In the genomic region with DNA sequence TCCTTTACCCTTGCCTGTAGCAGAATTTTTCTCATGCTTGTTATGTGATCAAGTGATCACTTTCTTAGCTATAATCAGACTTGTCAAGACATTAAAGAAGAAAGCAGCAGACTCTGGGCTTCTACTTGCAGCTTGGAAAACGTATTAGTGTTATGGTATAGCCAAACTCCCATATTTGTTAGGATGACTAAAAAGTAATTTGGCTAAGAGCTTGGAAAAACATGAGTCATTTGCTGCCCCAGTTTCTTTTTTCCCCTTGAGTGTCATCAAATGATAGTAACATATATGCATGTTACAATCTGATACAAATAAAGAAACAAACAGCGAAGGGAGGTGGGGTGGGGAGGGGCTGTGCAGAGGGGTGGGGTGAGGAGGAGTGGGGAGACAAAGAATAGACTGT, we compare ENCODE assay signal across 21 cellular contexts.
DNase-seq lines count a peak whose midpoint lies in the region; ATAC-seq and TF ChIP-seq lines count a peak whose summit lies in the region.
"Had no signal": no experiment of that assay in that cellular context is flagged by ENCODE, and none has a peak within 500 bp of the region (broad histone marks: within the 10 kb centered on the region; RNA-seq: fewer than 3 reads in every experiment).

No MANE protein-coding gene starts in this region.

- H3K36me3 Mint-ChIP-seq in CD4-positive, CD25-positive, alpha-beta regulatory T cell, result peaks cover 35% of the 10 kb centered on the region
- H3K36me3 Mint-ChIP-seq: activated naive CD8-positive, alpha-beta T cell treated with anti-CD3 and anti-CD28 coated beads for 36 hours; memory B cell had no signal

- in situ Hi-C loops in IMR-90 (cut with MboI; ENCODE audit: low sequenced_read_pairs) (no loop called here), astrocyte of the cerebellum (cut with HindIII; ENCODE audit: low sequenced_read_pairs) (no loop called here), transverse colon (cut with MboI; ENCODE audit: low pct_ligation_motif_present in 1 of 4, low pct_unique_long_range_greater_than_20kb in 1 of 4, low sequenced_read_pairs in 3 of 4) (no loop called here)

- H3K9ac ChIP-seq in IMR-90 (ENCODE audit: low read depth, low read length), result no peak overlapping the region

- no peak overlapping the region for H3K4me3 ChIP-seq in CD4-positive, CD25-positive, alpha-beta regulatory T cell (ENCODE audit: low read depth, low read length)
- H3K4me3 ChIP-seq in IMR-90 (ENCODE audit: insufficient read depth, low read depth, low read length) (no peak overlapping the region), astrocyte of the cerebellum (ENCODE audit: low read depth, low read length) (no peak overlapping the region), transverse colon (no peak overlapping the region)
- H3K4me3 ChIP-seq: cardiac muscle cell, thoracic aorta had no signal

- no TSS peak for BruUV-seq in IMR-90 (replicated peaks; lab: Mats Ljungman, UMichigan)

- no peaks in the 10 kb centered on the region for H4K20me1 ChIP-seq in IMR-90 (ENCODE audit: insufficient read depth, low read length)

- peaks cover 45% of the 10 kb centered on the region for H3K36me3 ChIP-seq in CD4-positive, CD25-positive, alpha-beta regulatory T cell (ENCODE audit: control insufficient read depth, insufficient read depth, low read length)
- H3K36me3 ChIP-seq in IMR-90 (ENCODE audit: control insufficient read depth, insufficient read depth, low read length) (no peaks in the 10 kb centered on the region), transverse colon (no peaks in the 10 kb centered on the region)
- H3K36me3 ChIP-seq: cardiac muscle cell, thoracic aorta had no signal

- H2AK9ac ChIP-seq in IMR-90 (replicated peaks; ENCODE audit: low read depth, low read length, poor library complexity), result no peak overlapping the region

- CTCF ChIA-PET in IMR-90 (lab: Yijun Ruan, JAX), result interaction anchor here (0.9 kb wide), 1 partner anchor 27 kb away, joined by 3 read pairs; no protein-coding TSS in a partner anchor

- no peaks in the 10 kb centered on the region for H3K9me3 ChIP-seq in CD4-positive, CD25-positive, alpha-beta regulatory T cell (ENCODE audit: control insufficient read depth in 2 of 2, low read length in 2 of 2)
- no peaks in the 10 kb centered on the region for H3K9me3 ChIP-seq in IMR-90 (ENCODE audit: control insufficient read depth, insufficient read depth, low read length)
- H3K9me3 ChIP-seq in transverse colon, result no peaks in the 10 kb centered on the region
- H3K9me3 ChIP-seq: thoracic aorta had no signal

- TF ChIP-seq EP300 in transverse colon (IDR thresholded peaks at IDR 0.05; ENCODE audit: low read depth), result no peak

- no peak overlapping the region for H2BK120ac ChIP-seq in IMR-90 (ENCODE audit: low read depth, low read length)

- no peak overlapping the region for H2AFZ ChIP-seq in IMR-90 (replicated peaks; ENCODE audit: low read length, poor library complexity)

- no peak overlapping the region for H2BK15ac ChIP-seq in IMR-90 (ENCODE audit: low read depth, low read length)

- no peak overlapping the region for H3K4me3 Mint-ChIP-seq in CD4-positive, CD25-positive, alpha-beta regulatory T cell
- H3K4me3 Mint-ChIP-seq: activated naive CD8-positive, alpha-beta T cell treated with anti-CD3 and anti-CD28 coated beads for 36 hours; activated T-helper 1 cell treated with anti-CD3 and anti-CD28 coated beads, Interleukin-12 subunit alpha, Interleukin-12 subunit beta, Interleukin-2, Interleukin-4 antibody, amounts not matched to agents 30 ng/mL and 10 ng/mL and 1 ng/mL, durations not matched to agents 14 hours and 24 hours and 36 hours; dendritic cell treated with granulocyte-macrophage colony-stimulating factor and Interleukin-4, amounts not matched to agents 40 ng/mL and 50 ng/mL, for 4 days; memory B cell; naive B cell had no signal

- peaks cover 0 to 2% (median 0%) of the 10 kb centered on the region in 7 donors for H3K9me3 Mint-ChIP-seq in CD4-positive, CD25-positive, alpha-beta regulatory T cell
- H3K9me3 Mint-ChIP-seq: activated naive CD8-positive, alpha-beta T cell treated with anti-CD3 and anti-CD28 coated beads for 36 hours; dendritic cell treated with granulocyte-macrophage colony-stimulating factor and Interleukin-4, amounts not matched to agents 40 ng/mL and 50 ng/mL, for 4 days had no signal

- H3K4me2 ChIP-seq in IMR-90 (ENCODE audit: low read depth, low read length), result peak overlapping the region; percentile 40; the same call in 1 of the 2 replicates

- intact Hi-C loops in IMR-90 (cut with micrococcal nuclease) (no loop called here), transverse colon (cut with DNase I; ENCODE audit: low total_unique reads) (no loop called here)

- TF ChIP-seq POLR2A in IMR-90 (IDR thresholded peaks at IDR 0.05; ENCODE audit: low read depth, low read length) (no peak), transverse colon (IDR thresholded peaks at IDR 0.05) (no peak)

- H3K79me1 ChIP-seq in IMR-90 (ENCODE audit: low read depth in 1 of 2, low read length in 2 of 2), result no peaks in the 10 kb centered on the region

- H4K91ac ChIP-seq in IMR-90 (ENCODE audit: insufficient read depth, low read depth, low read length), result no peak overlapping the region

- no peak overlapping the region for H4K5ac ChIP-seq in IMR-90 (ENCODE audit: low read depth, low read length)

- no peaks in the 10 kb centered on the region for H3K9me1 ChIP-seq in IMR-90 (ENCODE audit: insufficient read depth, low read length)

- no peaks in the 10 kb centered on the region for H3K27me3 ChIP-seq in CD4-positive, CD25-positive, alpha-beta regulatory T cell (ENCODE audit: control insufficient read depth, insufficient read depth, low read length)
- no peaks in the 10 kb centered on the region for H3K27me3 ChIP-seq in IMR-90 (ENCODE audit: control insufficient read depth, insufficient read depth, low read length)
- no peaks in the 10 kb centered on the region for H3K27me3 ChIP-seq in transverse colon
- H3K27me3 ChIP-seq: cardiac muscle cell had no signal

- no peak overlapping the region for H3K23ac ChIP-seq in IMR-90 (ENCODE audit: low read depth, low read length)

- no peak overlapping the region for H4K8ac ChIP-seq in IMR-90 (ENCODE audit: low read depth in 2 of 2, low read length in 2 of 2)

- no peak overlapping the region for H2BK5ac ChIP-seq in IMR-90 (ENCODE audit: low read depth, low read length, poor library complexity, severe bottlenecking)

- H2AK5ac ChIP-seq in IMR-90 (ENCODE audit: low read depth, low read length), result no peak overlapping the region

- dilution Hi-C loops in IMR-90 (cut with HindIII; ENCODE audit: low sequenced_read_pairs, unreplicated experiment), result no loop called here

- no peak for DNase-seq in CD4-positive, CD25-positive, alpha-beta regulatory T cell
- DNase-seq in IMR-90 (peak; percentile 78), astrocyte of the cerebellum (ENCODE audit: low read depth) (peak; percentile 5), fibroblast of the conjunctiva (ENCODE audit: low read depth) (peak; percentile 27), transverse colon (no peak), midbrain (lab: John Stamatoyannopoulos, UW) (no peak), NCI-H748 treated with DMSO at 0.1 percent for 48 hours (lab: John Stamatoyannopoulos, UW) (no peak), NCI-H82 (lab: John Stamatoyannopoulos, UW) (no peak)
- DNase-seq: activated CD4-positive, alpha-beta T cell treated with anti-CD3 and anti-CD28 coated beads for 1 hour; activated naive CD8-positive, alpha-beta T cell treated with anti-CD3 and anti-CD28 coated beads for 36 hours; kidney glomerular epithelial cell; naive B cell; NCI-H1417 treated with DMSO at 0.1 percent for 48 hours; NCI-H510A treated with DMSO at 0.1 percent for 48 hours; occipital lobe; SW 1271 had no signal

- no peak overlapping the region for H3K56ac ChIP-seq in IMR-90 (ENCODE audit: extremely low read depth, insufficient read depth, low read length)

- POLR2A ChIA-PET in IMR-90 (lab: Charles Lee; ENCODE audit: unreplicated experiment), result no interaction called here

- peaks cover 9% of the 10 kb centered on the region for H3K4me1 ChIP-seq in CD4-positive, CD25-positive, alpha-beta regulatory T cell (ENCODE audit: control insufficient read depth, insufficient read depth, low read length, poor library complexity, severe bottlenecking)
- H3K4me1 ChIP-seq in IMR-90 (ENCODE audit: control insufficient read depth, insufficient read depth, low read length), result no peaks in the 10 kb centered on the region
- peaks cover 0 to 4% (median 0%) of the 10 kb centered on the region in 4 donors for H3K4me1 ChIP-seq in transverse colon

- H3K14ac ChIP-seq in IMR-90 (replicated peaks; ENCODE audit: low read depth, low read length), result no peak overlapping the region

- H3K18ac ChIP-seq in IMR-90 (ENCODE audit: low read depth, low read length), result no peak overlapping the region

- WGBS in IMR-90 (ENCODE audit: extremely low coverage in 2 of 2, insufficient read length in 1 of 2), 2 experiments, result no CpG with 5 or more reads among the region's 2 CpGs
- 72 to 88% methylated on average over 2 of the region's 2 CpGs for WGBS in transverse colon (ENCODE audit: low coverage in 1 of 2), 2 donors

- peak overlapping the region in 2 of 3 donors; percentile 14 to 32 for H3K27ac Mint-ChIP-seq in CD4-positive, CD25-positive, alpha-beta regulatory T cell
- H3K27ac Mint-ChIP-seq: activated naive CD8-positive, alpha-beta T cell treated with anti-CD3 and anti-CD28 coated beads for 36 hours; activated T-helper 1 cell treated with anti-CD3 and anti-CD28 coated beads, Interleukin-12 subunit alpha, Interleukin-12 subunit beta, Interleukin-2, Interleukin-4 antibody, amounts not matched to agents 30 ng/mL and 10 ng/mL and 1 ng/mL, durations not matched to agents 14 hours and 24 hours and 36 hours; dendritic cell treated with granulocyte-macrophage colony-stimulating factor and Interleukin-4, amounts not matched to agents 40 ng/mL and 50 ng/mL, for 4 days; memory B cell had no signal

- ATAC-seq in CD4-positive, CD25-positive, alpha-beta regulatory T cell (ENCODE audit: low read depth in 2 of 2), result no peak
- ATAC-seq in IMR-90 (ENCODE audit: low read depth), result peak; percentile 48

- no peaks in the 10 kb centered on the region for H3K27me3 Mint-ChIP-seq in CD4-positive, CD25-positive, alpha-beta regulatory T cell
- H3K27me3 Mint-ChIP-seq: activated naive CD8-positive, alpha-beta T cell treated with anti-CD3 and anti-CD28 coated beads for 36 hours; dendritic cell treated with granulocyte-macrophage colony-stimulating factor and Interleukin-4, amounts not matched to agents 40 ng/mL and 50 ng/mL, for 4 days; memory B cell; naive B cell had no signal

- H2BK20ac ChIP-seq in IMR-90 (ENCODE audit: low read depth, low read length), result no peak overlapping the region

- H3K4ac ChIP-seq in IMR-90 (ENCODE audit: low read depth, low read length), result no peak overlapping the region

- TF ChIP-seq RAD21 in IMR-90 (IDR thresholded peaks at IDR 0.05; ENCODE audit: low read length), result no peak

- peaks cover 42 to 68% (median 54%) of the 10 kb centered on the region in 4 donors for H3K4me1 Mint-ChIP-seq in CD4-positive, CD25-positive, alpha-beta regulatory T cell
- H3K4me1 Mint-ChIP-seq: memory B cell had no signal

- no peak overlapping the region for H3K27ac ChIP-seq in CD4-positive, CD25-positive, alpha-beta regulatory T cell (ENCODE audit: insufficient read depth, low read length, poor library complexity, severe bottlenecking)
- H3K27ac ChIP-seq in IMR-90 (ENCODE audit: insufficient read depth, low read length) (no peak overlapping the region), transverse colon (no peak overlapping the region)
- H3K27ac ChIP-seq: cardiac muscle cell, thoracic aorta had no signal

- TF ChIP-seq CTCF in IMR-90 (conservative IDR thresholded peaks at IDR 0.05; ENCODE audit: low read depth, low read length) (no peak), astrocyte of the cerebellum (IDR thresholded peaks at IDR 0.05; ENCODE audit: low read depth, low read length, missing control alignments) (no peak), transverse colon (IDR thresholded peaks at IDR 0.05) (no peak)

Comparison
In these comparisons a context has a peak if more than half of its experiments do, and no peak if none do; other contexts are left out.
1. DNase-seq: peak in IMR-90 (single experiment), astrocyte of the cerebellum (single experiment) and fibroblast of the conjunctiva (single experiment); none in CD4-positive, CD25-positive, alpha-beta regulatory T cell (0 of 3), transverse colon (single experiment), midbrain (single experiment), NCI-H748 treated with DMSO at 0.1 percent for 48 hours (single experiment) and NCI-H82 (single experiment).